ENCODE assay signal across 30 cellular contexts in genomic region chr12:113770389-113770865, GRCh38.
"Had no signal": no experiment of that assay in that cellular context is flagged by ENCODE, and none has a peak within 500 bp of the region (broad histone marks: within the 10 kb centered on the region; RNA-seq: fewer than 3 reads in every experiment).

No MANE protein-coding gene starts in this region.

- H3K4me1 Mint-ChIP-seq: immature natural killer cell; mesothelial cell of epicardium; stimulated activated memory B cell treated with anti-CD40 and anti-IgM and Interleukin-4, amounts not matched to agents 10 μg/mL and 1 μg/mL and 100 μg/mL, for 72 hours had no signal

- H3K9me3 ChIP-seq: esophagus squamous epithelium, mucosa of descending colon, ovary, psoas muscle, spleen, testis, tibial artery had no signal

- H3K4me3 ChIP-seq: coronary artery, esophagus squamous epithelium, mucosa of descending colon, ovary, psoas muscle, skin epidermis, spleen, testis, tibial artery had no signal

- H3K9me3 Mint-ChIP-seq: immature natural killer cell; mesothelial cell of epicardium; natural killer cell treated with Interleukin-12 subunit alpha and Interleukin-12 subunit beta and Interleukin-15 and Interleukin-18, amount 100 ng/mL, for 72 hours had no signal

- H3K27me3 ChIP-seq: ovary, testis had no signal

- H3K36me3 ChIP-seq: esophagus squamous epithelium, ovary, spleen, tibial artery had no signal

- H3K27ac ChIP-seq: coronary artery, esophagus squamous epithelium, ovary, psoas muscle, skin epidermis, spleen, testis, tibial artery had no signal

- ATAC-seq: effector memory CD8-positive, alpha-beta T cell; mucosa of descending colon; natural killer cell treated with Interleukin-12 subunit alpha and Interleukin-12 subunit beta and Interleukin-15 and Interleukin-18, amount 100 ng/mL, for 72 hours; psoas muscle; right cardiac atrium; stimulated activated memory B cell treated with anti-CD40 and anti-IgM and Interleukin-4, amounts not matched to agents 10 μg/mL and 1 μg/mL and 100 μg/mL, for 72 hours; stimulated activated naive CD8-positive, alpha-beta T cell treated with anti-CD3 and anti-CD28 coated beads, Interleukin-15, Interleukin-2, amounts not matched to agents 100 U/mL and 50 U/mL, for 24 hours had no signal

- FAIRE-seq: endometrium had no signal

- H3K4me1 ChIP-seq: esophagus squamous epithelium, psoas muscle, spleen, testis, tibial artery had no signal

- H3K4me3 Mint-ChIP-seq: effector memory CD8-positive, alpha-beta T cell; immature natural killer cell; mesothelial cell of epicardium; naive B cell; natural killer cell treated with Interleukin-12 subunit alpha and Interleukin-12 subunit beta and Interleukin-15 and Interleukin-18, amount 100 ng/mL, for 72 hours; stimulated activated memory B cell treated with anti-CD40 and anti-IgM and Interleukin-4, amounts not matched to agents 10 μg/mL and 1 μg/mL and 100 μg/mL, for 72 hours; type B pancreatic cell had no signal

- H3K27ac Mint-ChIP-seq: effector memory CD8-positive, alpha-beta T cell; immature natural killer cell; mesothelial cell of epicardium; natural killer cell treated with Interleukin-12 subunit alpha and Interleukin-12 subunit beta and Interleukin-15 and Interleukin-18, amount 100 ng/mL, for 72 hours; stimulated activated memory B cell treated with anti-CD40 and anti-IgM and Interleukin-4, amounts not matched to agents 10 μg/mL and 1 μg/mL and 100 μg/mL, for 72 hours; type B pancreatic cell had no signal

- H3K36me3 Mint-ChIP-seq: immature natural killer cell; mesothelial cell of epicardium; natural killer cell treated with Interleukin-12 subunit alpha and Interleukin-12 subunit beta and Interleukin-15 and Interleukin-18, amount 100 ng/mL, for 72 hours; stimulated activated memory B cell treated with anti-CD40 and anti-IgM and Interleukin-4, amounts not matched to agents 10 μg/mL and 1 μg/mL and 100 μg/mL, for 72 hours; type B pancreatic cell had no signal

- DNase-seq: dermis blood vessel endothelial cell; effector memory CD8-positive, alpha-beta T cell; erythroblast; esophagus squamous epithelium; foreskin melanocyte; glutamatergic neuron; hypothalamus; immature natural killer cell; islet precursor cell; mesenchymal stem cell; mucosa of descending colon; naive B cell; occipital lobe; ovary; posterior cingulate gyrus; psoas muscle; right cardiac atrium; spleen; stimulated activated CD4-positive, alpha-beta T cell treated with anti-CD3 and anti-CD28 coated beads, Interleukin-4, amount 100 ng/mL, for 4 hours; stimulated activated naive CD8-positive, alpha-beta T cell treated with anti-CD3 and anti-CD28 coated beads, Interleukin-15, Interleukin-2, amounts not matched to agents 100 U/mL and 50 U/mL, for 24 hours; substantia nigra; testis; tibial artery had no signal
